8 cellular contexts compared by ENCODE assay signal in genomic region chr5:70400984-70401686, GRCh38.
A peak's percentile ranks its signal among the peaks of the same experiment; 100 is the strongest.
DNase-seq lines count a peak whose midpoint lies in the region; ATAC-seq and TF ChIP-seq lines count a peak whose summit lies in the region.
"Not testable (repeated sequence)": the region's sequence is repeated elsewhere in the genome, so short reads cannot be mapped to it uniquely, and the experiment has no call there.

No MANE protein-coding gene starts in this region.

- H3K9me3 ChIP-seq in endodermal cell (ENCODE audit: control insufficient read depth, low read length), result not testable (repeated sequence)

- not testable (repeated sequence) for H3K9ac ChIP-seq in endodermal cell (ENCODE audit: extremely low read depth, low read length, poor library complexity, severe bottlenecking)

- H3K4me1 ChIP-seq in endodermal cell (ENCODE audit: control insufficient read depth, insufficient read depth, low read length), result not testable (repeated sequence)

- H3K4me3 Mint-ChIP-seq in endodermal cell, result peak overlapping the region; percentile 49
- peak overlapping the region; percentile 68 for H3K4me3 Mint-ChIP-seq in progenitor cell of endocrine pancreas (ENCODE audit: low read depth)

- H3K27ac ChIP-seq in endodermal cell (ENCODE audit: low read depth, low read length), result not testable (repeated sequence)

- peak overlapping the region; percentile 74 for H3K4me3 ChIP-seq in endodermal cell (ENCODE audit: low read length)

- not testable (repeated sequence) for H3K27me3 Mint-ChIP-seq in endodermal cell (ENCODE audit: insufficient read depth); progenitor cell of endocrine pancreas

- ATAC-seq in HG03045 (IDR thresholded peaks at IDR 0.05; ENCODE audit: unreplicated experiment), result peak; percentile 57

- H3K9me3 Mint-ChIP-seq in endodermal cell; progenitor cell of endocrine pancreas (ENCODE audit: low read depth): not testable (repeated sequence)

- H3K36me3 Mint-ChIP-seq in endodermal cell (ENCODE audit: low read depth); progenitor cell of endocrine pancreas (ENCODE audit: insufficient read depth): not testable (repeated sequence)

- H3K36me3 ChIP-seq in endodermal cell (ENCODE audit: control insufficient read depth, insufficient read depth, low read length), result not testable (repeated sequence)

- not testable (repeated sequence) for TF ChIP-seq CTCF in endodermal cell (conservative IDR thresholded peaks at IDR 0.05); progenitor cell of endocrine pancreas (IDR thresholded peaks at IDR 0.05; ENCODE audit: unreplicated experiment)

- H3K27ac Mint-ChIP-seq in endodermal cell, progenitor cell of endocrine pancreas: not testable (repeated sequence)

- peak; percentile 37 for DNase-seq in EH (ENCODE audit: low read depth)
- peak; percentile 28 for DNase-seq in SW480 (ENCODE audit: low spot score)
- peak; percentile 66 for DNase-seq in activated gamma-delta T cell treated with Interleukin-2 at 50 U/mL for 16 hours
- peak; percentile 47 for DNase-seq in endodermal cell
- peak; percentile 48 for DNase-seq in left kidney (ENCODE audit: low read depth, low spot score)
- peak; percentile 42 for DNase-seq in progenitor cell of endocrine pancreas (ENCODE audit: low spot score, unreplicated experiment)
- peak; percentile 9 for DNase-seq in stromal cell of bone marrow (ENCODE audit: low read depth)

- H3K4me1 Mint-ChIP-seq in endodermal cell; progenitor cell of endocrine pancreas (ENCODE audit: low read depth): not testable (repeated sequence)

- H3K27me3 ChIP-seq in endodermal cell (ENCODE audit: control insufficient read depth, insufficient read depth, low read length, poor library complexity, severe bottlenecking), result not testable (repeated sequence)

- WGBS in endodermal cell (ENCODE audit: insufficient coverage in 1 of 2, insufficient read length in 1 of 2), 2 experiments, result 0% methylated on average over 11 of the region's 71 CpGs; no CpG with 5 or more reads in 1 of the 2 experiments

Comparison
In these comparisons a context has a peak if more than half of its experiments do, and no peak if none do; other contexts are left out.
1. DNase-seq: peak in every context shown above with its lines; median percentile 66 in activated gamma-delta T cell treated with Interleukin-2 at 50 U/mL for 16 hours; 48 in left kidney; 47 in endodermal cell; 42 in progenitor cell of endocrine pancreas; 37 in EH; 28 in SW480; 9 in stromal cell of bone marrow.